Comparison of ENCODE assay signal across 1 cellular context in genomic region chr14:58294201-58294600, GRCh38.
A peak's percentile ranks its signal among the peaks of the same experiment; 100 is the strongest.
TF ChIP-seq lines count a peak whose summit lies in the region.

No MANE protein-coding gene starts in this region.

TF ChIP-seq in GM12891, 5 proteins besides CTCF, POLR2A, EP300 and RAD21:
- no peak for TF ChIP-seq POU2F2 (IDR thresholded peaks at IDR 0.05; ENCODE audit: low read depth, low read length)
- no peak for TF ChIP-seq SPI1 (IDR thresholded peaks at IDR 0.05; ENCODE audit: low read depth, low read length)
- TF ChIP-seq PAX5 (IDR thresholded peaks at IDR 0.05; ENCODE audit: insufficient read depth, low read length, severe bottlenecking), result no peak
- 0 out of 2 replicates have a peak, but pooled peaks have one; percentile 11 for TF ChIP-seq POLR2AphosphoS5 (IDR thresholded peaks at IDR 0.05; ENCODE audit: low read depth, low read length)
